ENCODE assay signal across 25 cellular contexts in genomic region chr4:169870507-169870906, GRCh38.
"Had no signal": no experiment of that assay in that cellular context is flagged by ENCODE, and none has a peak within 500 bp of the region (broad histone marks: within the 10 kb centered on the region; RNA-seq: fewer than 3 reads in every experiment).

No MANE protein-coding gene starts in this region.

- H3K9me3 Mint-ChIP-seq: naive B cell; natural killer cell; stimulated activated naive B cell treated with anti-CD40 and anti-IgM and Interleukin-4, amounts not matched to agents 10 μg/mL and 1 μg/mL and 100 μg/mL, for 72 hours; type B pancreatic cell had no signal

- H3K4me1 Mint-ChIP-seq: mesothelial cell of epicardium; naive B cell; natural killer cell; nephron progenitor cell; stimulated activated naive B cell treated with anti-CD40 and anti-IgM and Interleukin-4, amounts not matched to agents 10 μg/mL and 1 μg/mL and 100 μg/mL, for 72 hours had no signal

- H3K27ac ChIP-seq: heart right ventricle, hepatocyte, left lung, pancreas, prostate gland, right atrium auricular region, right lobe of liver, tibial nerve, uterus had no signal

- H3K27ac Mint-ChIP-seq: mesothelial cell of epicardium; natural killer cell; nephron progenitor cell; stimulated activated naive B cell treated with anti-CD40 and anti-IgM and Interleukin-4, amounts not matched to agents 10 μg/mL and 1 μg/mL and 100 μg/mL, for 72 hours; type B pancreatic cell had no signal

- H3K4me3 Mint-ChIP-seq: mesothelial cell of epicardium; naive B cell; natural killer cell; nephron progenitor cell; stimulated activated naive B cell treated with anti-CD40 and anti-IgM and Interleukin-4, amounts not matched to agents 10 μg/mL and 1 μg/mL and 100 μg/mL, for 72 hours; type B pancreatic cell had no signal

- H3K4me1 ChIP-seq: heart right ventricle, left lung, pancreas, prostate gland, right atrium auricular region, right lobe of liver, tibial nerve, uterus had no signal

- H3K27me3 Mint-ChIP-seq: type B pancreatic cell had no signal

- H2AFZ ChIP-seq: hepatocyte had no signal

- H3K79me2 ChIP-seq: hepatocyte had no signal

- DNase-seq: heart right ventricle; kidney; left colon; left lung; mesendoderm; naive B cell; natural killer cell; nephron progenitor cell; nucleus accumbens; pancreas; posterior cingulate gyrus; right lobe of liver; stimulated activated CD4-positive, alpha-beta T cell treated with anti-CD3 and anti-CD28 coated beads, Interleukin-1b, Interleukin-23, amount 100 ng/mL, for 48 hours; stimulated activated CD4-positive, alpha-beta T cell treated with anti-CD3 and anti-CD28 coated beads, Interleukin-4, amount 100 ng/mL, for 1 hour; stimulated activated naive B cell treated with anti-CD40 and anti-IgM and Interleukin-4, amounts not matched to agents 10 μg/mL and 1 μg/mL and 100 μg/mL, for 72 hours; stimulated activated naive CD8-positive, alpha-beta T cell treated with anti-CD3 and anti-CD28 coated beads, Interleukin-15, Interleukin-2, amounts not matched to agents 100 U/mL and 50 U/mL, for 24 hours; uterus had no signal

- H3K9me3 ChIP-seq: heart right ventricle, left lung, pancreas, prostate gland, right atrium auricular region, right lobe of liver, tibial nerve, uterus had no signal

- H3K4me3 ChIP-seq: heart right ventricle, hepatocyte, left lung, lung, pancreas, prostate gland, right atrium auricular region, right lobe of liver, smooth muscle cell, tibial nerve, uterus had no signal

- H3K27me3 ChIP-seq: hepatocyte, pancreas, right atrium auricular region, right lobe of liver, tibial nerve, uterus had no signal

- H3K36me3 Mint-ChIP-seq: mesothelial cell of epicardium; naive B cell; natural killer cell; stimulated activated naive B cell treated with anti-CD40 and anti-IgM and Interleukin-4, amounts not matched to agents 10 μg/mL and 1 μg/mL and 100 μg/mL, for 72 hours; type B pancreatic cell had no signal

- H3K36me3 ChIP-seq: heart right ventricle, left lung, pancreas, prostate gland, right atrium auricular region, right lobe of liver, tibial nerve, uterus had no signal

- H3K4me2 ChIP-seq: hepatocyte, smooth muscle cell had no signal
